12 cellular contexts compared by ENCODE assay signal in genomic region chr14:54348923-54349615, GRCh38. TPM values are rescaled to one million over a fixed set of nuclear protein-coding genes. Genes with fewer than 3 reads are reported as not detected.
DNase-seq lines count a peak whose midpoint lies in the region; ATAC-seq and TF ChIP-seq lines count a peak whose summit lies in the region.
"Had no signal": no experiment of that assay in that cellular context is flagged by ENCODE, and none has a peak within 500 bp of the region (broad histone marks: within the 10 kb centered on the region; RNA-seq: fewer than 3 reads in every experiment).

No MANE protein-coding gene starts in this region.

- intact Hi-C loops in ascending aorta (cut with DNase I) = loop anchor here (1.0 to 5.0 kb wide), 4 partner anchors 172 to 1052 kb away; no protein-coding TSS in a partner anchor
- intact Hi-C loops in left ventricle myocardium inferior (cut with micrococcal nuclease) = loop anchor here (10.0 kb wide), 1 partner anchor 1054 kb away; no protein-coding TSS in a partner anchor
- intact Hi-C loops in sigmoid colon (cut with DNase I) = loop anchor here (5.0 to 10.0 kb wide), 3 partner anchors 174 to 1052 kb away; no protein-coding TSS in a partner anchor

- no peaks in the 10 kb centered on the region for H3K4me1 ChIP-seq in ascending aorta
- H3K4me1 ChIP-seq in left ventricle myocardium inferior = peaks cover 15% of the 10 kb centered on the region
- no peaks in the 10 kb centered on the region for H3K4me1 ChIP-seq in sigmoid colon
- no peaks in the 10 kb centered on the region for H3K4me1 ChIP-seq in effector memory CD4-positive, alpha-beta T cell (ENCODE audit: control insufficient read depth, insufficient read depth, low read length, poor library complexity, severe bottlenecking)

- in situ Hi-C loops in G401 (cut with HindIII; ENCODE audit: low sequenced_read_pairs) = loop anchor here (25.0 kb wide), 2 partner anchors 162 to 412 kb away; no protein-coding TSS in a partner anchor

- no peak for TF ChIP-seq POLR2A in sigmoid colon (IDR thresholded peaks at IDR 0.05)

- WGBS in sigmoid colon, 2 donors = 63 to 78% methylated on average over 24 of the region's 24 CpGs

- H3K9me3 ChIP-seq in ascending aorta = no peaks in the 10 kb centered on the region
- peaks cover 9% of the 10 kb centered on the region for H3K9me3 ChIP-seq in left ventricle myocardium inferior (replicated peaks)
- no peaks in the 10 kb centered on the region for H3K9me3 ChIP-seq in sigmoid colon
- H3K9me3 ChIP-seq in effector memory CD4-positive, alpha-beta T cell (ENCODE audit: control insufficient read depth, low read length) = no peaks in the 10 kb centered on the region
- H3K9me3 ChIP-seq: body of pancreas had no signal

- H3K27me3 ChIP-seq in ascending aorta = no peaks in the 10 kb centered on the region
- H3K27me3 ChIP-seq in left ventricle myocardium inferior (ENCODE audit: low read depth) = no peaks in the 10 kb centered on the region
- H3K27me3 ChIP-seq in sigmoid colon = no peaks in the 10 kb centered on the region
- no peaks in the 10 kb centered on the region for H3K27me3 ChIP-seq in effector memory CD4-positive, alpha-beta T cell (replicated peaks; ENCODE audit: control insufficient read depth, insufficient read depth, low read length, poor library complexity, severe bottlenecking)
- H3K27me3 ChIP-seq: body of pancreas had no signal

- H3K27ac ChIP-seq in ascending aorta = peak overlapping the region; percentile 30 to 49
- H3K27ac ChIP-seq in left ventricle myocardium inferior (replicated peaks) = peak overlapping the region; percentile 73
- peak overlapping the region in 3 of 4 donors; percentile 41 to 56 (median 52) for H3K27ac ChIP-seq in sigmoid colon
- H3K27ac ChIP-seq in effector memory CD4-positive, alpha-beta T cell (ENCODE audit: insufficient read depth, low read length, poor library complexity, severe bottlenecking) = no peak overlapping the region
- H3K27ac ChIP-seq: body of pancreas had no signal

- TF ChIP-seq CTCF in ascending aorta (IDR thresholded peaks at IDR 0.05) (no peak), left ventricle myocardium inferior (IDR thresholded peaks at IDR 0.05; ENCODE audit: borderline replicate concordance) (no peak), sigmoid colon (IDR thresholded peaks at IDR 0.05) (no peak)

- H3K36me3 ChIP-seq in ascending aorta = no peaks in the 10 kb centered on the region
- H3K36me3 ChIP-seq in left ventricle myocardium inferior = no peaks in the 10 kb centered on the region
- H3K36me3 ChIP-seq in sigmoid colon = no peaks in the 10 kb centered on the region
- no peaks in the 10 kb centered on the region for H3K36me3 ChIP-seq in effector memory CD4-positive, alpha-beta T cell (ENCODE audit: control insufficient read depth, insufficient read depth, low read length)

- DNase-seq in G401 (ENCODE audit: low spot score) = peak; percentile 85
- no peak for DNase-seq in ascending aorta (ENCODE audit: low spot score in 2 of 2)
- peak; percentile 51 for DNase-seq in left ventricle myocardium inferior
- DNase-seq in sigmoid colon = peak; percentile 69
- no peak for DNase-seq in 8988T
- DNase-seq in effector memory CD4-positive, alpha-beta T cell = no peak
- no peak for DNase-seq in NCI-H2029 (lab: John Stamatoyannopoulos, UW)
- DNase-seq: CD8-positive, alpha-beta memory T cell; NCI-H1694 treated with DMSO at 0.1 percent for 48 hours; stimulated activated CD4-positive, alpha-beta T cell treated with anti-CD3 and anti-CD28 coated beads, Interleukin-12 subunit alpha, Interleukin-12 subunit beta, amount 100 ng/mL, for 4 hours had no signal

- no peak for TF ChIP-seq EP300 in sigmoid colon (IDR thresholded peaks at IDR 0.05)

- H3K4me3 ChIP-seq in ascending aorta (peak overlapping the region in 1 of 2 donors; percentile 56), left ventricle myocardium inferior (peak overlapping the region; percentile 36), sigmoid colon (peak overlapping the region in 1 of 4 donors; percentile 20)
- no peak overlapping the region for H3K4me3 ChIP-seq in effector memory CD4-positive, alpha-beta T cell (ENCODE audit: insufficient read depth, low read depth, low read length, poor library complexity, severe bottlenecking)
- H3K4me3 ChIP-seq: body of pancreas had no signal

- ATAC-seq in HG03139 (IDR thresholded peaks at IDR 0.05; ENCODE audit: unreplicated experiment) = no peak
- ATAC-seq: body of pancreas had no signal

RNA-seq across cellular contexts. Expression of gene CDKN3, which starts 47.7 kb away (rescaled TPM):
- 110 and 135 TPM in 2 replicates for total RNA-seq in G401 (2014; rRNA removed; shearing (Covaris generic))
- total RNA-seq in ascending aorta (not detected), left ventricle myocardium inferior (4.3 TPM), sigmoid colon (1 to 10 TPM in 3 of 4 donors, not detected in 1; 1.1 to 2.4 (median 1.8) TPM)
- 10 to 100 TPM; 10.8 to 41.8 (median 26.8) TPM for polyA plus RNA-seq in sigmoid colon
- total RNA-seq: body of pancreas had no signal

Comparison
In these comparisons a context has a peak if more than half of its experiments do, and no peak if none do; other contexts are left out.
1. DNase-seq: peak in G401 (single experiment), left ventricle myocardium inferior (single experiment) and sigmoid colon (single experiment); none in ascending aorta (0 of 2), 8988T (single experiment), effector memory CD4-positive, alpha-beta T cell (0 of 3) and NCI-H2029 (single experiment).
2. RNA of gene CDKN3, which starts 47.7 kb away (total RNA-seq): 110 to 135 TPM in G401; 4.3 TPM in left ventricle myocardium inferior (single experiment), 1.1 to 2.4 TPM in sigmoid colon and not detected in ascending aorta (single experiment); every median in the first group is over 10 times any median in the second.